In genomic region chr6:30954631-30955366, GRCh38 we compare ENCODE assay signal across 9 cellular contexts. TPM values are rescaled to one million over a fixed set of nuclear protein-coding genes. Genes with fewer than 3 reads are reported as not detected.
DNase-seq lines count a peak whose midpoint lies in the region; ATAC-seq and TF ChIP-seq lines count a peak whose summit lies in the region.
"Had no signal": no experiment of that assay in that cellular context is flagged by ENCODE, and none has a peak within 500 bp of the region (broad histone marks: within the 10 kb centered on the region; RNA-seq: fewer than 3 reads in every experiment).

No MANE protein-coding gene starts in this region.

- TF ChIP-seq CTCF in GM06990 (IDR thresholded peaks at IDR 0.05; ENCODE audit: insufficient read depth, low read length, poor library complexity, severe bottlenecking) (no peak), SU-DHL-6 (IDR thresholded peaks at IDR 0.05; ENCODE audit: insufficient read depth, low read length, poor library complexity, severe bottlenecking) (no peak), right atrium auricular region (IDR thresholded peaks at IDR 0.05) (no peak)

- H3K27me3 ChIP-seq in GM06990 (replicated peaks; ENCODE audit: control insufficient read depth, insufficient read depth, low read length) (no peaks in the 10 kb centered on the region), SU-DHL-6 (ENCODE audit: low read length) (no peaks in the 10 kb centered on the region), right atrium auricular region (no peaks in the 10 kb centered on the region), rectal smooth muscle tissue (ENCODE audit: control insufficient read depth, insufficient read depth, low read length) (peaks cover 12% of the 10 kb centered on the region)

- no peak for DNase-seq in GM06990 (ENCODE audit: extremely low read depth, insufficient read length)
- DNase-seq in right atrium auricular region (ENCODE audit: low spot score): no peak
- DNase-seq in NCI-H2107 treated with DMSO at 0.1 percent for 48 hours (lab: John Stamatoyannopoulos, UW; ENCODE audit: unreplicated experiment): no peak
- no peak for DNase-seq in stimulated activated CD4-positive, alpha-beta T cell treated with anti-CD3 and anti-CD28 coated beads, Interleukin-2, amount 100 ng/mL, for 48 hours
- no peak for DNase-seq in nucleus accumbens (lab: John Stamatoyannopoulos, UW)

- H2AFZ ChIP-seq in SU-DHL-6 (ENCODE audit: low read depth, low read length, severe bottlenecking): peak overlapping the region; percentile 92

- H3K9me2 ChIP-seq in SU-DHL-6 (replicated peaks; ENCODE audit: insufficient read depth, low read length): no peaks in the 10 kb centered on the region

- peaks cover 0 to 13% of the 10 kb centered on the region in 2 donors for H3K4me1 ChIP-seq in right atrium auricular region
- H3K4me1 ChIP-seq in rectal smooth muscle tissue (ENCODE audit: control insufficient read depth, insufficient read depth, low read length): peaks cover 4% of the 10 kb centered on the region

- H3K4me3 ChIP-seq in GM06990 (replicated peaks; ENCODE audit: low read depth, low read length) (peak overlapping the region; percentile 54), SU-DHL-6 (ENCODE audit: insufficient read depth, low read length, poor library complexity, severe bottlenecking) (no peak overlapping the region), right atrium auricular region (peak overlapping the region; percentile 29 to 51), rectal smooth muscle tissue (ENCODE audit: low read length) (peak overlapping the region; percentile 60)

- H3K4me2 ChIP-seq in SU-DHL-6 (ENCODE audit: low read depth, low read length, poor library complexity, severe bottlenecking): peak overlapping the region; percentile 52

- H3K36me3 ChIP-seq in GM06990 (ENCODE audit: control insufficient read depth, insufficient read depth, low read length) (no peaks in the 10 kb centered on the region), SU-DHL-6 (ENCODE audit: low read length) (no peaks in the 10 kb centered on the region), right atrium auricular region (no peaks in the 10 kb centered on the region), rectal smooth muscle tissue (ENCODE audit: control insufficient read depth, insufficient read depth, low read length) (no peaks in the 10 kb centered on the region)
- H3K36me3 ChIP-seq: neutrophil had no signal

- H3K9ac ChIP-seq in SU-DHL-6 (ENCODE audit: low read length): peak overlapping the region; percentile 30
- H3K9ac ChIP-seq in rectal smooth muscle tissue (ENCODE audit: low read length): no peak overlapping the region

- no peaks in the 10 kb centered on the region for H3F3A ChIP-seq in SU-DHL-6 (ENCODE audit: insufficient read depth)

- H4K20me1 ChIP-seq in SU-DHL-6 (ENCODE audit: low read depth, low read length): no peaks in the 10 kb centered on the region

- ATAC-seq in HG02642 (IDR thresholded peaks at IDR 0.05; ENCODE audit: poor library complexity, unreplicated experiment): no peak

- H3K9me3 ChIP-seq in SU-DHL-6 (ENCODE audit: insufficient read depth, low read length): no peaks in the 10 kb centered on the region
- no peaks in the 10 kb centered on the region for H3K9me3 ChIP-seq in right atrium auricular region
- H3K9me3 ChIP-seq: neutrophil had no signal

- H3K27ac ChIP-seq in SU-DHL-6 (ENCODE audit: low read depth, low read length): no peak overlapping the region
- H3K27ac ChIP-seq in right atrium auricular region: peak overlapping the region in 1 of 2 donors; percentile 19
- H3K27ac ChIP-seq in rectal smooth muscle tissue (ENCODE audit: low read depth, low read length): no peak overlapping the region
- H3K27ac ChIP-seq: neutrophil had no signal

- no peaks in the 10 kb centered on the region for H3K79me2 ChIP-seq in SU-DHL-6 (ENCODE audit: insufficient read depth, low read length)

RNA-seq across cellular contexts. Expression of gene MUCL3, which starts 14.0 kb away (rescaled TPM):
- not detected for total RNA-seq in right atrium auricular region

RNA-seq across cellular contexts. Expression of gene SFTA2, which starts 22.8 kb away (rescaled TPM):
- total RNA-seq in right atrium auricular region: not detected

RNA-seq across cellular contexts. Expression of gene MUC21, which starts 28.7 kb away (rescaled TPM):
- not detected for total RNA-seq in right atrium auricular region

RNA-seq across cellular contexts. Expression of gene VARS2, which starts 40.8 kb away (rescaled TPM):
- 10 to 100 TPM; 12.1 to 13.6 TPM for total RNA-seq in right atrium auricular region

RNA-seq across cellular contexts. Expression of gene GTF2H4, which starts 46.8 kb away (rescaled TPM):
- 1 to 10 TPM; 3.6 to 4.0 TPM for total RNA-seq in right atrium auricular region
